ENCODE assay signal across 27 cellular contexts in genomic region chr4:1541449-1542225, GRCh38.
DNase-seq lines count a peak whose midpoint lies in the region; ATAC-seq and TF ChIP-seq lines count a peak whose summit lies in the region.
"Had no signal": no experiment of that assay in that cellular context is flagged by ENCODE, and none has a peak within 500 bp of the region (broad histone marks: within the 10 kb centered on the region; RNA-seq: fewer than 3 reads in every experiment).

No MANE protein-coding gene starts in this region.

- in situ Hi-C loops in brain microvascular endothelial cell (cut with HindIII; ENCODE audit: low pct_ligation_motif_present, low sequenced_read_pairs), result no loop called here

- H3K79me2 ChIP-seq in PC-3 (ENCODE audit: low read length), result no peaks in the 10 kb centered on the region

- POLR2A ChIA-PET in PC-3 (lab: Charles Lee; ENCODE audit: unreplicated experiment), result no interaction called here

- H4K20me1 ChIP-seq in PC-3 (ENCODE audit: low read length), result no peaks in the 10 kb centered on the region

- peak overlapping the region; percentile 68 for H3K4me2 ChIP-seq in PC-3 (ENCODE audit: low read length)
- H3K4me2 ChIP-seq: SK-N-SH had no signal

- H3K27ac ChIP-seq in PC-3 (ENCODE audit: low read length), result peak overlapping the region; percentile 62
- H3K27ac ChIP-seq in left ventricle myocardium inferior (replicated peaks), result peak overlapping the region; percentile 71
- H3K27ac ChIP-seq in prostate gland, result no peak overlapping the region
- H3K27ac ChIP-seq in brain microvascular endothelial cell, result no peak overlapping the region
- H3K27ac ChIP-seq: breast epithelium, neutrophil, skin epidermis, stomach, tibial artery had no signal

- no TSS peak for BruUV-seq in PC-3 (replicated peaks; lab: Mats Ljungman, UMichigan)

- H3K9me3 ChIP-seq in PC-3 (ENCODE audit: low read length) (no peaks in the 10 kb centered on the region), left ventricle myocardium inferior (replicated peaks) (no peaks in the 10 kb centered on the region), prostate gland (no peaks in the 10 kb centered on the region)
- H3K9me3 ChIP-seq: breast epithelium, neutrophil, SK-N-SH, stomach, tibial artery had no signal

- H3K4me3 ChIP-seq in PC-3 (ENCODE audit: low read length), result peak overlapping the region; percentile 24; the same call in 1 of the 2 replicates
- H3K4me3 ChIP-seq in left ventricle myocardium inferior, result peak overlapping the region; percentile 17
- no peak overlapping the region for H3K4me3 ChIP-seq in prostate gland
- no peak overlapping the region for H3K4me3 ChIP-seq in brain microvascular endothelial cell (ENCODE audit: low read depth, low read length)
- H3K4me3 ChIP-seq: breast epithelium, skin epidermis, stomach, tibial artery had no signal

- no peak overlapping the region; the same call in 1 of the 2 replicates for H3K9ac ChIP-seq in PC-3 (ENCODE audit: low read length)
- H3K9ac ChIP-seq: SK-N-SH had no signal

- WGBS in prostate gland, result 52% methylated on average over 30 of the region's 30 CpGs

- H3K4me1 ChIP-seq in PC-3 (ENCODE audit: insufficient read depth, low read length) (peaks cover 34% of the 10 kb centered on the region), left ventricle myocardium inferior (peaks cover 6% of the 10 kb centered on the region), prostate gland (replicated peaks) (peaks cover 17% of the 10 kb centered on the region)
- H3K4me1 ChIP-seq: breast epithelium had no signal

- TF ChIP-seq CTCF in PC-3 (conservative IDR thresholded peaks at IDR 0.05; ENCODE audit: low read depth, low read length) (no peak), left ventricle myocardium inferior (IDR thresholded peaks at IDR 0.05; ENCODE audit: borderline replicate concordance) (no peak), prostate gland (IDR thresholded peaks at IDR 0.05) (no peak), brain microvascular endothelial cell (IDR thresholded peaks at IDR 0.05; ENCODE audit: low read depth, low read length, missing control alignments) (no peak)

- no peaks in the 10 kb centered on the region for H3K9me2 ChIP-seq in PC-3 (replicated peaks; ENCODE audit: low read length)
- H3K9me2 ChIP-seq: SK-N-SH had no signal

- TF ChIP-seq POLR2A in prostate gland (IDR thresholded peaks at IDR 0.05), result no peak

- no peaks in the 10 kb centered on the region for H3F3A ChIP-seq in PC-3 (ENCODE audit: low read length, unreplicated experiment)

- DNase-seq in COR-L47 (lab: John Stamatoyannopoulos, UW) (peak; percentile 27), PC-3 (peak; percentile 53), left ventricle myocardium inferior (no peak), prostate gland (ENCODE audit: low spot score) (peak; percentile 83), NCI-H1417 (lab: John Stamatoyannopoulos, UW) (no peak), brain microvascular endothelial cell (no peak), NCI-H128 (lab: John Stamatoyannopoulos, UW; ENCODE audit: unreplicated experiment) (no peak)
- DNase-seq: ACHN; activated CD4-positive, alpha-beta memory T cell treated with anti-CD3 and anti-CD28 coated beads for 36 hours; activated CD8-positive, alpha-beta memory T cell treated with anti-CD3 and anti-CD28 coated beads, Interleukin-2, amount 50 U/mL, for 4 hours; activated naive CD4-positive, alpha-beta T cell treated with anti-CD3 and anti-CD28 coated beads, Interleukin-2, amount 10 ng/mL, durations not matched to agents 7 days and 5 days; DMS53; effector memory CD4-positive, alpha-beta T cell; H9; Kasumi-1; mesenchymal stem cell; NCI-H2029; NCI-H82; SK-N-SH; stimulated activated CD8-positive, alpha-beta memory T cell treated with anti-CD3 and anti-CD28 coated beads, Interleukin-4, amount 100 ng/mL, for 48 hours; stomach; tibial artery had no signal

- H3K27me3 ChIP-seq in PC-3 (ENCODE audit: low read length) (no peaks in the 10 kb centered on the region), left ventricle myocardium inferior (ENCODE audit: low read depth) (peaks cover 42% of the 10 kb centered on the region), prostate gland (replicated peaks; ENCODE audit: insufficient read depth) (no peaks in the 10 kb centered on the region), brain microvascular endothelial cell (replicated peaks) (no peaks in the 10 kb centered on the region)

- no peaks in the 10 kb centered on the region for H3K36me3 ChIP-seq in PC-3 (ENCODE audit: low read depth, low read length)
- no peaks in the 10 kb centered on the region for H3K36me3 ChIP-seq in left ventricle myocardium inferior
- no peaks in the 10 kb centered on the region for H3K36me3 ChIP-seq in prostate gland
- H3K36me3 ChIP-seq in brain microvascular endothelial cell (replicated peaks), result no peaks in the 10 kb centered on the region
- H3K36me3 ChIP-seq: breast epithelium, neutrophil, stomach, tibial artery had no signal

- CTCF ChIA-PET in PC-3 (lab: Charles Lee), result no interaction called here

- intact Hi-C loops in PC-3 (cut with micrococcal nuclease), result no loop called here
- intact Hi-C loops in left ventricle myocardium inferior (cut with micrococcal nuclease), result no loop called here
- intact Hi-C loops in prostate gland (cut with DNase I), result no loop called here

- peak overlapping the region; percentile 72 for H2AFZ ChIP-seq in PC-3 (ENCODE audit: low read length)

- ATAC-seq in PC-3, result peak; percentile 43
- no peak for ATAC-seq in GM18519 (IDR thresholded peaks at IDR 0.05; ENCODE audit: low FRiP score, unreplicated experiment)
- ATAC-seq: activated CD4-positive, CD25-positive, alpha-beta regulatory T cell treated with anti-CD3 and anti-CD28 coated beads, Interleukin-2, amount 50 U/mL, for 24 hours had no signal

Comparison
In these comparisons a context has a peak if more than half of its experiments do, and no peak if none do; other contexts are left out.
1. DNase-seq: peak in COR-L47 (single experiment), PC-3 (single experiment) and prostate gland (single experiment); none in left ventricle myocardium inferior (single experiment), NCI-H1417 (0 of 3), brain microvascular endothelial cell (single experiment) and NCI-H128 (single experiment).
2. H3K27ac ChIP-seq: peak in PC-3 (single experiment) and left ventricle myocardium inferior (single experiment); none in prostate gland (0 of 2) and brain microvascular endothelial cell (single experiment).
3. H3K4me3 ChIP-seq: peak in PC-3 (single experiment) and left ventricle myocardium inferior (single experiment); none in prostate gland (0 of 2) and brain microvascular endothelial cell (single experiment).